1 cellular context compared by ENCODE assay signal in the genomic region with DNA sequence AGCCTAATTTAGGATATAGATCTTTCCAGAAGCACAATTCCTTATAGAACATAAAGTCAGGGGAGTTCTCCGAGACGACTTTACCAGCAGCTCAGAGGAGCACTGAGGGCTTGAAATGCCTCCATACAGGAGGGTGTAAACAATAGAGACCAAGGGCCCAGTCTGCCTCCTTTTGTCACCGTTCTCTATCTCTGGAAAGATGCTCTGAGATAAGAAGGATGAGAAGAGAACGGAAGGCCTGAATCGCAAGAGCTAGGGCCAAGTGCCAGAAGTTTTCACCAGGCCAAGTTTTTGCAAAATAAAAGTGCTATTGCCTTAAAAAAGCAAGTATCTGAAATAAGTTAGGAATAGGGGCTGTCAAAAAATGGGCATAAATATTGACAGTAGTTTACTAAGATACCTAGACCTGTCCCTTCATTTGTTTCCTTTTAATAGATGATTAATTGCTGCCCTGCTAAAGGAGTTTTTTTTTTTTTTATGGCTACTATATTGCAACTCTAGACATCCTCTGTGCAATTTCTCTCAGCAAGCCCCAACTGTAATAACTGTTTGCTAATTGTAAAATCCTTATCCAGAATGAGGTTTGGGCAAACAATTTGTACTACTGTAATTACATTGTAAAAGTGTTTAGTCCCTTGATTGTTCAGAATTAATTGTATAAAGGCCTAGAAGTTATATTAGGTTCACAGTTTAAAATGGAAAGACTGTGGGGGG.
TF ChIP-seq lines count a peak whose summit lies in the region.

No MANE protein-coding gene starts in this region.

TF ChIP-seq in HEK293, 187 proteins besides CTCF, POLR2A, EP300 and RAD21 (continued from another document):
- TF ChIP-seq ZNF549 (tag by site-specific recombination; IDR thresholded peaks at IDR 0.05) (no peak), ZNF768 (tag by site-specific recombination; IDR thresholded peaks at IDR 0.05) (no peak), ZNF777 (tag by site-specific recombination; IDR thresholded peaks at IDR 0.05; ENCODE audit: borderline replicate concordance) (no peak), ZNF596 (tag by site-specific recombination; IDR thresholded peaks at IDR 0.05) (no peak), MYNN (tag by site-specific recombination; IDR thresholded peaks at IDR 0.05; ENCODE audit: borderline replicate concordance) (0 out of 2 replicates have a peak, but pooled peaks have one; percentile 45), ZNF146 (tag by site-specific recombination; IDR thresholded peaks at IDR 0.05) (no peak), ZEB2 (tag by site-specific recombination; IDR thresholded peaks at IDR 0.05) (no peak; the same call in 1 of the 2 replicates), ZNF560 (tag by site-specific recombination; IDR thresholded peaks at IDR 0.05; ENCODE audit: borderline replicate concordance) (no peak), ZNF585B (tag by site-specific recombination; IDR thresholded peaks at IDR 0.05) (no peak), ZNF2 (tag by site-specific recombination; IDR thresholded peaks at IDR 0.05) (no peak), ZNF10 (tag by site-specific recombination; IDR thresholded peaks at IDR 0.05) (no peak), ZNF302 (tag by site-specific recombination; IDR thresholded peaks at IDR 0.05; ENCODE audit: low read depth) (no peak), ZNF654 (tag by site-specific recombination; IDR thresholded peaks at IDR 0.05; ENCODE audit: low read depth) (no peak), ZNF248 (tag by site-specific recombination; IDR thresholded peaks at IDR 0.05) (no peak), ZNF623 (tag by site-specific recombination; IDR thresholded peaks at IDR 0.05) (no peak), GLI4 (tag by site-specific recombination; IDR thresholded peaks at IDR 0.05) (no peak), ZFP41 (tag by site-specific recombination; IDR thresholded peaks at IDR 0.05; ENCODE audit: borderline replicate concordance) (no peak), ZNF37A (tag by site-specific recombination; IDR thresholded peaks at IDR 0.05) (no peak), MEIS1 (CRISPR knock-in tag; IDR thresholded peaks at IDR 0.05; ENCODE audit: borderline replicate concordance) (no peak)
- TF ChIP-seq, protein P1, sequence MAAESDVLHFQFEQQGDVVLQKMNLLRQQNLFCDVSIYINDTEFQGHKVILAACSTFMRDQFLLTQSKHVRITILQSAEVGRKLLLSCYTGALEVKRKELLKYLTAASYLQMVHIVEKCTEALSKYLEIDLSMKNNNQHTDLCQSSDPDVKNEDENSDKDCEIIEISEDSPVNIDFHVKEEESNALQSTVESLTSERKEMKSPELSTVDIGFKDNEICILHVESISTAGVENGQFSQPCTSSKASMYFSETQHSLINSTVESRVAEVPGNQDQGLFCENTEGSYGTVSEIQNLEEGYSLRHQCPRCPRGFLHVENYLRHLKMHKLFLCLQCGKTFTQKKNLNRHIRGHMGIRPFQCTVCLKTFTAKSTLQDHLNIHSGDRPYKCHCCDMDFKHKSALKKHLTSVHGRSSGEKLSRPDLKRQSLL (tag by site-specific recombination; IDR thresholded peaks at IDR 0.05): no peak
- TF ChIP-seq, protein P2, sequence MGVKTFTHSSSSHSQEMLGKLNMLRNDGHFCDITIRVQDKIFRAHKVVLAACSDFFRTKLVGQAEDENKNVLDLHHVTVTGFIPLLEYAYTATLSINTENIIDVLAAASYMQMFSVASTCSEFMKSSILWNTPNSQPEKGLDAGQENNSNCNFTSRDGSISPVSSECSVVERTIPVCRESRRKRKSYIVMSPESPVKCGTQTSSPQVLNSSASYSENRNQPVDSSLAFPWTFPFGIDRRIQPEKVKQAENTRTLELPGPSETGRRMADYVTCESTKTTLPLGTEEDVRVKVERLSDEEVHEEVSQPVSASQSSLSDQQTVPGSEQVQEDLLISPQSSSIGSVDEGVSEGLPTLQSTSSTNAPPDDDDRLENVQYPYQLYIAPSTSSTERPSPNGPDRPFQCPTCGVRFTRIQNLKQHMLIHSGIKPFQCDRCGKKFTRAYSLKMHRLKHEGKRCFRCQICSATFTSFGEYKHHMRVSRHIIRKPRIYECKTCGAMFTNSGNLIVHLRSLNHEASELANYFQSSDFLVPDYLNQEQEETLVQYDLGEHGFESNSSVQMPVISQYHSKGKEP (tag by site-specific recombination; IDR thresholded peaks at IDR 0.05): peak; percentile 41; the same call in 1 of the 2 replicates
- TF ChIP-seq, protein P3, sequence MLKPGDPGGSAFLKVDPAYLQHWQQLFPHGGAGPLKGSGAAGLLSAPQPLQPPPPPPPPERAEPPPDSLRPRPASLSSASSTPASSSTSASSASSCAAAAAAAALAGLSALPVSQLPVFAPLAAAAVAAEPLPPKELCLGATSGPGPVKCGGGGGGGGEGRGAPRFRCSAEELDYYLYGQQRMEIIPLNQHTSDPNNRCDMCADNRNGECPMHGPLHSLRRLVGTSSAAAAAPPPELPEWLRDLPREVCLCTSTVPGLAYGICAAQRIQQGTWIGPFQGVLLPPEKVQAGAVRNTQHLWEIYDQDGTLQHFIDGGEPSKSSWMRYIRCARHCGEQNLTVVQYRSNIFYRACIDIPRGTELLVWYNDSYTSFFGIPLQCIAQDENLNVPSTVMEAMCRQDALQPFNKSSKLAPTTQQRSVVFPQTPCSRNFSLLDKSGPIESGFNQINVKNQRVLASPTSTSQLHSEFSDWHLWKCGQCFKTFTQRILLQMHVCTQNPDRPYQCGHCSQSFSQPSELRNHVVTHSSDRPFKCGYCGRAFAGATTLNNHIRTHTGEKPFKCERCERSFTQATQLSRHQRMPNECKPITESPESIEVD (tag by site-specific recombination; IDR thresholded peaks at IDR 0.05): peak; percentile 90
